In the genomic region with DNA sequence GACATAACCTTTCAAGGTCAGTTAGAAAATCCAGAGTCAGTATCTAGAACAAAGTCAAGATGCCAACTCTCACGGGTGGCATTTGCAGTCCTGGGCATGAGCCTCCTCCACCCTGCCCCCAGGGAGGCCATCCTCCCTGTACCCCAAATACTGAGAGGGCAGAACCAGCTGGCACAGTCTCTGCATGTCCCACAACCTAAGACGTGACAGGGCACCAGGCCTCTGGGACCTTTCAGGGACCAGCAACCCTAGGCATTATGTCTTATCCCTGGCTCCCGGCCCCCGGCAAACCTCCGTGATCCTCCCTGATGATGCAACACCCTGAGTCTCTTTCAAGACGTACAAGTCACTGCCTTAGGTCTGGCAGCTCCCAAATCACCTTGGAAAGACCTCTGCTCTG, we compare ENCODE assay signal across 1 cellular context.
TF ChIP-seq lines count a peak whose summit lies in the region.

No MANE protein-coding gene starts in this region.

TF ChIP-seq in H1, 55 proteins besides CTCF, POLR2A, EP300 and RAD21:
- TF ChIP-seq CEBPB (IDR thresholded peaks at IDR 0.05; ENCODE audit: low read depth, low read length): peak; percentile 35; the same call in 1 of the 2 replicates
- no peak for TF ChIP-seq SAP30 (IDR thresholded peaks at IDR 0.05; ENCODE audit: insufficient read depth, insufficient replicate concordance, low read length)
